Comparison of ENCODE assay signal across 21 cellular contexts in the genomic region with DNA sequence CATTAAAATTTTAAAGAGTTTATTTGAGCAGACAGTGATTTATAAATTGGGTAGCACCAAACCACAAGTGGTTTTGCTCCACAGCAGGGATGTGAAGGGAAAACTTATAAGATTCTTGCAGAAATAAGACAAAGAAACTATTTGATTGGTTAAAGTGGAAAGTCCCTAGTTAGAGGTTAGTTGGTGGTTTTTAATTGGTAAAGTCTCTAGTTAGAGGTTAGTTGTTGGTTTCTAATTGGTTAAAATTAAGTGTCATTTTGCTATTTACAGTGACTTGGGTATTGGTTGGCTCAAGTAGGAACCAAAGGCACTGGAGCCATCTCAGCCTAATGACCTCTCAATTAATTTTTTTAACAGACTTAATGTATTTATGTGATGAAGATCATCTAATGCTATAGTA. TPM values are rescaled to one million over a fixed set of nuclear protein-coding genes. Genes with fewer than 3 reads are reported as not detected.
DNase-seq lines count a peak whose midpoint lies in the region; ATAC-seq and TF ChIP-seq lines count a peak whose summit lies in the region.
"Had no signal": no experiment of that assay in that cellular context is flagged by ENCODE, and none has a peak within 500 bp of the region (broad histone marks: within the 10 kb centered on the region; RNA-seq: fewer than 3 reads in every experiment).

No MANE protein-coding gene starts in this region.

- no peak overlapping the region for H2AFZ ChIP-seq in KMS-11 (ENCODE audit: low read depth)

- H3K4me2 ChIP-seq in KMS-11: peak overlapping the region; percentile 33; the same call in 1 of the 2 replicates
- H3K4me2 ChIP-seq: BLaER1 had no signal

- no peaks in the 10 kb centered on the region for H3K27me3 ChIP-seq in KMS-11 (ENCODE audit: insufficient read depth, low read depth)
- H3K27me3 ChIP-seq: BE2C had no signal

- in situ Hi-C loops in astrocyte of the cerebellum (cut with HindIII; ENCODE audit: low sequenced_read_pairs): no loop called here

- H3K27ac ChIP-seq in KMS-11: no peak overlapping the region
- H3K27ac ChIP-seq: BLaER1 had no signal

- H3K9ac ChIP-seq in KMS-11: no peak overlapping the region
- H3K9ac ChIP-seq: BLaER1 had no signal

- DNase-seq in astrocyte of the cerebellum (ENCODE audit: low read depth): peak; percentile 9
- no peak for DNase-seq in dermis blood vessel endothelial cell
- no peak for DNase-seq in hypothalamus (lab: John Stamatoyannopoulos, UW)
- DNase-seq: 8988T; ACHN; BE2C; C1 segment of cervical spinal cord; CD4-positive, alpha-beta memory T cell; CD4-positive, CD25-positive, alpha-beta regulatory T cell; CD8-positive, alpha-beta memory T cell; COR-L47; DMS 273 treated with DMSO at 0.1 percent for 48 hours; DMS153; DMS53; DMS79; DND-41; EL; GDM1 had no signal

- TF ChIP-seq CTCF in KMS-11 (conservative IDR thresholded peaks at IDR 0.05; ENCODE audit: low read depth, low read length) (no peak), astrocyte of the cerebellum (IDR thresholded peaks at IDR 0.05; ENCODE audit: low read depth, low read length, missing control alignments) (no peak)

- peaks cover 16% of the 10 kb centered on the region for H3K4me1 ChIP-seq in KMS-11 (ENCODE audit: low read depth, poor library complexity, severe bottlenecking)
- H3K4me1 ChIP-seq: BE2C, BLaER1 had no signal

- no peak overlapping the region for H3K4me3 ChIP-seq in KMS-11 (IDR thresholded peaks at IDR 0.05; ENCODE audit: insufficient read depth, low read depth, low read length)
- no peak overlapping the region for H3K4me3 ChIP-seq in astrocyte of the cerebellum (ENCODE audit: low read depth, low read length)
- H3K4me3 ChIP-seq: BLaER1 had no signal

- H3K36me3 ChIP-seq in KMS-11 (ENCODE audit: insufficient read depth): no peaks in the 10 kb centered on the region
- H3K36me3 ChIP-seq: BE2C, BLaER1 had no signal

- no peak for ATAC-seq in GM21360 (IDR thresholded peaks at IDR 0.05; ENCODE audit: unreplicated experiment)

- H4K20me1 ChIP-seq in KMS-11 (ENCODE audit: insufficient read depth): peaks cover 5% of the 10 kb centered on the region; the same call in 1 of the 2 replicates

- no peaks in the 10 kb centered on the region for H3K79me2 ChIP-seq in KMS-11 (ENCODE audit: insufficient read depth, low read depth)

RNA-seq across cellular contexts. Expression of gene ATG4A, which starts 23.0 kb away (rescaled TPM):
- 30.4 and 34.7 TPM in 2 replicates for total RNA-seq in dermis blood vessel endothelial cell

RNA-seq across cellular contexts. Expression of gene PSMD10, which starts 23.2 kb away (rescaled TPM):
- total RNA-seq in dermis blood vessel endothelial cell: 89.8 and 107 TPM in 2 replicates
